16 cellular contexts compared by ENCODE assay signal in the genomic region with DNA sequence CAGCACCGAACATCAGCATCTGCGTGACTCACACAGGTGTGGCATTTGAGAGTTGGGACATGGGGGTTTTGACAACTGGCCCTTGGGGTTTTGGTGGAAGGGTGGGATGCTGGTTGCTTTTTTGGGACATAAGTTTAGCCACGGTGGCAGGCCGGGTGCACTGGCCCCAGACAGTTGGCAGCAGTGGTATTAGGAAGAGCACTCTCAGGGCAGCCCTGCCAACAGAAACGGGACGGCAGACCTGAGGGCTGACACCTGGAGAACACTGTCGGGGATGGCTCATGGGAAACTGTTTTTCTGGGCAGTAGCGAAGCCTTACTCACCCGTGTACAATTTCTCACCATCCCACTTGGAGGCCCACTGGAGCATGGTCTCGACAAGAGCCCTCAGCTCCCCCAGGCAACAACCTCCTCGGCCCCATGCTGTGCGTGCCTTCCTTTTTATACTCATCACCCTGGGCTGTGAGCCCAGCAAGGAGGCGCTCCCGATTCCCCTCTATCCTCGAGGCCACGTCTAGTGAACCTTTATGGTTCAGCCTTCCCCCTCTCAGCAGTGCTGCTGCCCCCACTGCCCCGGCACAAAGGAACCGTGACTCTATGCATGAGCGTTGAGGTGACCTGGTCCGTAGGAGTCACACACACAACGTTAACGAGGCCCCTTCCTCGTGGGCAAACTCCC. TPM values are rescaled to one million over a fixed set of nuclear protein-coding genes. Genes with fewer than 3 reads are reported as not detected.
DNase-seq lines count a peak whose midpoint lies in the region; ATAC-seq and TF ChIP-seq lines count a peak whose summit lies in the region.
"Had no signal": no experiment of that assay in that cellular context is flagged by ENCODE, and none has a peak within 500 bp of the region (broad histone marks: within the 10 kb centered on the region; RNA-seq: fewer than 3 reads in every experiment).

No MANE protein-coding gene starts in this region.

- no peaks in the 10 kb centered on the region for H3K9me3 ChIP-seq in esophagus muscularis mucosa
- H3K9me3 ChIP-seq in mucosa of descending colon: no peaks in the 10 kb centered on the region
- H3K9me3 ChIP-seq in aorta (ENCODE audit: control insufficient read depth, low read length): no peaks in the 10 kb centered on the region
- H3K9me3 ChIP-seq: ovary had no signal

- no peaks in the 10 kb centered on the region for H3K27me3 Mint-ChIP-seq in activated naive CD8-positive, alpha-beta T cell treated with anti-CD3 and anti-CD28 coated beads, Interleukin-2, amount 50 U/mL, for 24 hours
- no peaks in the 10 kb centered on the region for H3K27me3 Mint-ChIP-seq in activated naive CD8-positive, alpha-beta T cell treated with anti-CD3 and anti-CD28 coated beads for 36 hours
- H3K27me3 Mint-ChIP-seq: activated naive CD8-positive, alpha-beta T cell had no signal

- no peak for DNase-seq in activated naive CD8-positive, alpha-beta T cell treated with anti-CD3 and anti-CD28 coated beads, Interleukin-2, amount 50 U/mL, for 24 hours
- DNase-seq in activated naive CD8-positive, alpha-beta T cell treated with anti-CD3 and anti-CD28 coated beads for 36 hours: no peak
- DNase-seq in esophagus muscularis mucosa (ENCODE audit: extremely low spot score): no peak
- DNase-seq in mucosa of descending colon: peak in 2 of 3 donors; percentile 15 to 30
- DNase-seq in aorta: peak; percentile 33 to 58
- no peak for DNase-seq in NCI-H226
- DNase-seq: activated CD4-positive, CD25-positive, alpha-beta regulatory T cell; COR-L47; effector CD4-positive, alpha-beta T cell; NCI-H146; NCI-H2227 treated with DMSO at 0.1 percent for 48 hours; stimulated activated CD4-positive, alpha-beta T cell treated with anti-CD3 and anti-CD28 coated beads, Interleukin-12 subunit alpha, Interleukin-12 subunit beta, amount 100 ng/mL, for 4 hours had no signal

- peaks cover 16% of the 10 kb centered on the region for H3K4me1 Mint-ChIP-seq in activated naive CD8-positive, alpha-beta T cell treated with anti-CD3 and anti-CD28 coated beads, Interleukin-2, amount 50 U/mL, for 24 hours
- peaks cover 5% of the 10 kb centered on the region for H3K4me1 Mint-ChIP-seq in activated naive CD8-positive, alpha-beta T cell treated with anti-CD3 and anti-CD28 coated beads for 36 hours

- H3K27ac ChIP-seq in esophagus muscularis mucosa (replicated peaks in 1 of 4) (peak overlapping the region; percentile 32 to 67 (median 49)), aorta (ENCODE audit: low read depth in 1 of 2, low read length in 2 of 2) (no peak overlapping the region)
- H3K27ac ChIP-seq: ovary had no signal

- no peaks in the 10 kb centered on the region for H3K9me3 Mint-ChIP-seq in activated naive CD8-positive, alpha-beta T cell treated with anti-CD3 and anti-CD28 coated beads, Interleukin-2, amount 50 U/mL, for 24 hours
- H3K9me3 Mint-ChIP-seq in activated naive CD8-positive, alpha-beta T cell treated with anti-CD3 and anti-CD28 coated beads for 36 hours: no peaks in the 10 kb centered on the region

- no peak for TF ChIP-seq CTCF in esophagus muscularis mucosa (IDR thresholded peaks at IDR 0.05)
- no peak for TF ChIP-seq CTCF in mucosa of descending colon (IDR thresholded peaks at IDR 0.05)

- no peak for ATAC-seq in activated naive CD8-positive, alpha-beta T cell treated with anti-CD3 and anti-CD28 coated beads, Interleukin-2, amount 50 U/mL, for 24 hours
- no peak for ATAC-seq in mucosa of descending colon
- no peak for ATAC-seq in aorta (ENCODE audit: low FRiP score)
- no peak for ATAC-seq in HG03354 (IDR thresholded peaks at IDR 0.05; ENCODE audit: poor library complexity, severe bottlenecking, unreplicated experiment)
- ATAC-seq in HG03520 (IDR thresholded peaks at IDR 0.05; ENCODE audit: unreplicated experiment): no peak

- no peak overlapping the region for H3K4me3 Mint-ChIP-seq in activated naive CD8-positive, alpha-beta T cell treated with anti-CD3 and anti-CD28 coated beads, Interleukin-2, amount 50 U/mL, for 24 hours
- H3K4me3 Mint-ChIP-seq in activated naive CD8-positive, alpha-beta T cell treated with anti-CD3 and anti-CD28 coated beads for 36 hours: no peak overlapping the region
- H3K4me3 Mint-ChIP-seq: activated naive CD8-positive, alpha-beta T cell had no signal

- H3K36me3 Mint-ChIP-seq in activated naive CD8-positive, alpha-beta T cell treated with anti-CD3 and anti-CD28 coated beads, Interleukin-2, amount 50 U/mL, for 24 hours (ENCODE audit: low read depth): peaks cover 52% of the 10 kb centered on the region
- peaks cover 14% of the 10 kb centered on the region for H3K36me3 Mint-ChIP-seq in activated naive CD8-positive, alpha-beta T cell treated with anti-CD3 and anti-CD28 coated beads for 36 hours
- H3K36me3 Mint-ChIP-seq: activated naive CD8-positive, alpha-beta T cell had no signal

- H3K36me3 ChIP-seq in esophagus muscularis mucosa (peaks cover 91 to 100% (median 100%) of the 10 kb centered on the region in 4 donors), mucosa of descending colon (ENCODE audit: low read depth) (peaks cover 40% of the 10 kb centered on the region), aorta (ENCODE audit: control insufficient read depth in 1 of 2, insufficient read depth in 2 of 2, low read length in 1 of 2) (peaks cover 10 to 34% of the 10 kb centered on the region in 2 donors)
- H3K36me3 ChIP-seq: ovary had no signal

- H3K4me3 ChIP-seq in esophagus muscularis mucosa: no peak overlapping the region
- H3K4me3 ChIP-seq in mucosa of descending colon: no peak overlapping the region
- H3K4me3 ChIP-seq in aorta (ENCODE audit: low read length in 2 of 2): no peak overlapping the region
- H3K4me3 ChIP-seq: ovary had no signal

- TF ChIP-seq EP300 in esophagus muscularis mucosa (IDR thresholded peaks at IDR 0.05): no peak

- peaks cover 54 to 58% (median 55%) of the 10 kb centered on the region in 4 donors for H3K4me1 ChIP-seq in esophagus muscularis mucosa
- H3K4me1 ChIP-seq in mucosa of descending colon (ENCODE audit: low read depth): peaks cover 19% of the 10 kb centered on the region
- no peaks in the 10 kb centered on the region for H3K4me1 ChIP-seq in aorta (ENCODE audit: control insufficient read depth in 1 of 2, insufficient read depth in 2 of 2, low read length in 2 of 2)

- TF ChIP-seq POLR2A in esophagus muscularis mucosa (IDR thresholded peaks at IDR 0.05; ENCODE audit: low read depth): no peak

- H3K27ac Mint-ChIP-seq in activated naive CD8-positive, alpha-beta T cell treated with anti-CD3 and anti-CD28 coated beads, Interleukin-2, amount 50 U/mL, for 24 hours: peak overlapping the region; percentile 42
- no peak overlapping the region for H3K27ac Mint-ChIP-seq in activated naive CD8-positive, alpha-beta T cell treated with anti-CD3 and anti-CD28 coated beads for 36 hours

- H3K27me3 ChIP-seq in esophagus muscularis mucosa (no peaks in the 10 kb centered on the region), aorta (ENCODE audit: control insufficient read depth in 1 of 2, insufficient read depth in 2 of 2, low read length in 1 of 2) (no peaks in the 10 kb centered on the region)
- H3K27me3 ChIP-seq: ovary had no signal

- WGBS in esophagus muscularis mucosa: 77% methylated on average over 15 of the region's 23 CpGs
- whole genome bisulfite sequencing in aorta, 2 donors: 66 to 68% methylated on average over 23 of the region's 23 CpGs

- intact Hi-C loops in esophagus muscularis mucosa (cut with DNase I) (no loop called here), mucosa of descending colon (cut with DNase I, micrococcal nuclease) (no loop called here), aorta (cut with DNase I) (no loop called here)

RNA-seq across cellular contexts. Expression of gene WDR1, which starts 30.6 kb away (rescaled TPM):
- total RNA-seq in activated naive CD8-positive, alpha-beta T cell treated with anti-CD3 and anti-CD28 coated beads for 36 hours: 100 to 1,000 TPM; 372 to 385 TPM
- total RNA-seq in esophagus muscularis mucosa (100 to 1,000 TPM; 361 to 536 (median 485) TPM), mucosa of descending colon (100 to 1,000 TPM; 366 to 467 (median 380) TPM), aorta (100 to 1,000 TPM; 339 to 593 TPM)
- 100 to 1,000 TPM; 159 to 207 TPM for polyA plus RNA-seq in aorta

Comparison
In these comparisons a context has a peak if more than half of its experiments do, and no peak if none do; other contexts are left out.
1. DNase-seq: peak in mucosa of descending colon (2 of 3) and aorta (2 of 2); none in activated naive CD8-positive, alpha-beta T cell treated with anti-CD3 and anti-CD28 coated beads, Interleukin-2, amount 50 U/mL, for 24 hours (single experiment), activated naive CD8-positive, alpha-beta T cell treated with anti-CD3 and anti-CD28 coated beads for 36 hours (single experiment), esophagus muscularis mucosa (single experiment) and NCI-H226 (single experiment).
2. H3K27ac ChIP-seq: peak in esophagus muscularis mucosa (4 of 4); none in aorta (0 of 2).